Comparison of ENCODE assay signal across 1 cellular context in genomic region chr5:72434056-72434780, GRCh38.
TF ChIP-seq lines count a peak whose summit lies in the region.

No MANE protein-coding gene starts in this region.

TF ChIP-seq in A549, 52 proteins besides CTCF, POLR2A, EP300 and RAD21 (continued from another document):
- no peak for TF ChIP-seq RARB (CRISPR knock-in tag; IDR thresholded peaks at IDR 0.05)
- TF ChIP-seq HDAC2 (IDR thresholded peaks at IDR 0.05): no peak
- no peak for TF ChIP-seq FOXS1 (CRISPR knock-in tag; IDR thresholded peaks at IDR 0.05)
- no peak for TF ChIP-seq CBX8 (IDR thresholded peaks at IDR 0.05)
- no peak for TF ChIP-seq MAZ (IDR thresholded peaks at IDR 0.05; ENCODE audit: borderline replicate concordance, low read depth, low read length)
- no peak for TF ChIP-seq HOXB5 (CRISPR knock-in tag; IDR thresholded peaks at IDR 0.05)
- no peak for TF ChIP-seq CHD2 (IDR thresholded peaks at IDR 0.05; ENCODE audit: low read length, partially characterized antibody)
- no peak for TF ChIP-seq MAFK (IDR thresholded peaks at IDR 0.05; ENCODE audit: partially characterized antibody)
TF ChIP-seq in A549: peak in this region for 0.
